ENCODE assay signal across 8 cellular contexts in genomic region chr21:33931052-33931798, GRCh38. TPM values are rescaled to one million over a fixed set of nuclear protein-coding genes. Genes with fewer than 3 reads are reported as not detected.
A peak's percentile ranks its signal among the peaks of the same experiment; 100 is the strongest.
DNase-seq lines count a peak whose midpoint lies in the region; ATAC-seq and TF ChIP-seq lines count a peak whose summit lies in the region.
"Not testable (repeated sequence)": the region's sequence is repeated elsewhere in the genome, so short reads cannot be mapped to it uniquely, and the experiment has no call there.

No MANE protein-coding gene starts in this region.

- H3K9me2 ChIP-seq in hepatocyte (replicated peaks; ENCODE audit: insufficient read depth): not testable (repeated sequence)

- H3K27me3 ChIP-seq in hepatocyte, neutrophil: not testable (repeated sequence)

- WGBS in hepatocyte (ENCODE audit: low lambda C conversion rate, missing lambda C conversion rate): 54% methylated on average over 24 of the region's 34 CpGs

- H2AFZ ChIP-seq in hepatocyte: peak overlapping the region; percentile 96

- H3K27ac ChIP-seq in hepatocyte: peak overlapping the region; percentile 97
- H3K27ac ChIP-seq in neutrophil: peak overlapping the region; percentile 32

- ATAC-seq in stimulated activated naive CD8-positive, alpha-beta T cell treated with anti-CD3 and anti-CD28 coated beads, Interleukin-15, Interleukin-2, amounts not matched to agents 100 U/mL and 50 U/mL, for 24 hours: peak; percentile 94

- peaks cover 10% of the 10 kb centered on the region for H3K4me1 ChIP-seq in hepatocyte (ENCODE audit: insufficient read depth)
- H3K4me1 ChIP-seq in neutrophil (ENCODE audit: control insufficient read depth in 1 of 2, insufficient read depth in 1 of 2, low read depth in 1 of 2, low read length in 1 of 2): peaks cover 13 to 15% of the 10 kb centered on the region in 2 experiments

- TF ChIP-seq CTCF in choroid plexus epithelial cell (conservative IDR thresholded peaks at IDR 0.05; ENCODE audit: low read depth, low read length); hepatocyte (IDR thresholded peaks at IDR 0.05; ENCODE audit: poor library complexity); neutrophil (IDR thresholded peaks at IDR 0.05): not testable (repeated sequence)

- peak overlapping the region; percentile 82 for H3K4me2 ChIP-seq in hepatocyte

- not testable (repeated sequence) for H4K20me1 ChIP-seq in hepatocyte (ENCODE audit: insufficient read depth, poor library complexity, severe bottlenecking)

- not testable (repeated sequence) for H3K36me3 ChIP-seq in hepatocyte (replicated peaks; ENCODE audit: insufficient read depth, low read depth); neutrophil

- H3K79me2 ChIP-seq in hepatocyte: peaks cover 31% of the 10 kb centered on the region

- not testable (repeated sequence) for H3K9me3 ChIP-seq in hepatocyte (ENCODE audit: low read depth); neutrophil

- peak overlapping the region; percentile 10 for H3K4me3 ChIP-seq in choroid plexus epithelial cell (ENCODE audit: low read depth, low read length)
- peak overlapping the region; percentile 72 for H3K4me3 ChIP-seq in hepatocyte
- peak overlapping the region; percentile 57 to 62 for H3K4me3 ChIP-seq in neutrophil (ENCODE audit: low read depth in 1 of 2, low read length in 1 of 2)

- DNase-seq in DMS 273 (lab: John Stamatoyannopoulos, UW; ENCODE audit: unreplicated experiment) (peak; percentile 37), NCI-H187 treated with DMSO at 0.1 percent for 48 hours (lab: John Stamatoyannopoulos, UW) (peak; percentile 24), SW480 (ENCODE audit: low spot score) (peak; percentile 65), activated T-cell treated with anti-CD3 and anti-CD28 coated beads for 4 hours (peak; percentile 45)
- DNase-seq in choroid plexus epithelial cell (ENCODE audit: low read depth); hepatocyte (ENCODE audit: low spot score): not testable (repeated sequence)
- DNase-seq in stimulated activated naive CD8-positive, alpha-beta T cell treated with anti-CD3 and anti-CD28 coated beads, Interleukin-15, Interleukin-2, amounts not matched to agents 100 U/mL and 50 U/mL, for 24 hours: peak; percentile 59

RNA-seq across cellular contexts. Expression of gene ATP5PO, which starts 15.6 kb away (rescaled TPM):
- 208 and 215 TPM in 2 replicates for total RNA-seq in hepatocyte
- polyA plus RNA-seq in hepatocyte: 311 and 354 TPM in 2 replicates

Comparison
In these comparisons a context has a peak if more than half of its experiments do, and no peak if none do; other contexts are left out.
1. H3K4me3 ChIP-seq: peak in every context shown above with its lines; median percentile 72 in hepatocyte; 60 in neutrophil; 10 in choroid plexus epithelial cell.